Comparison of ENCODE assay signal across 10 cellular contexts in the genomic region with DNA sequence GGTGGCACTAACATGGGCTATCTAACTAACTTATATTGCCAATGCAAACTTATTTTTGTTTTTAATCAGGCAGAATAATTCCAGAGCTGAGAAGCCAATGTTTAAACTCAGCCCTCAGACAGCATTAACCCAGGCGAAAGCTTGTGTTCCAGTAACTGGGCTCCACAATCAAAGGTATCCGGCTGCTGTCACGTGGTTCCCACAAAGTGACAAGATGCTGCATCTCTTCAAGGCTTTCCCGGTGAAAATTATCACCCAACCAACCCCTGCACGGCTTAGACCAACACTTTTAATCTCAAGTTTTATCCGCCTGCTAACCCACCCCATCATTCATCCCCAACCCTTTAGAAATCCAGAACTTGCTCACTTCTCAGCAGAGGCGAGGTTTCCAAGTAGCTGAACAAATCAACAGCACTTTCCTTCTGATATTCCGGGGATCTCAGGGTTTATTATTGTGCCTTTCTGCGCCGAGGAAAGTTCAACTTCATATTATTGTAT. TPM values are rescaled to one million over a fixed set of nuclear protein-coding genes. Genes with fewer than 3 reads are reported as not detected.
DNase-seq lines count a peak whose midpoint lies in the region; ATAC-seq and TF ChIP-seq lines count a peak whose summit lies in the region.
"Had no signal": no experiment of that assay in that cellular context is flagged by ENCODE, and none has a peak within 500 bp of the region (broad histone marks: within the 10 kb centered on the region; RNA-seq: fewer than 3 reads in every experiment).

No MANE protein-coding gene starts in this region.

- intact Hi-C loops in A673 (cut with micrococcal nuclease; ENCODE audit: unreplicated experiment) = no loop called here

- H3K9me3 ChIP-seq in A673 (ENCODE audit: low read depth, low read length, poor library complexity, severe bottlenecking) (no peaks in the 10 kb centered on the region), iPS DF 6.9 (ENCODE audit: control insufficient read depth, insufficient read depth, low read length) (no peaks in the 10 kb centered on the region)

- peak overlapping the region; percentile 81 for H3K27ac Mint-ChIP-seq in T-helper 1 cell treated with Interleukin-12 subunit alpha and Interleukin-12 subunit beta and Interleukin-4 antibody, amounts not matched to agents 30 μg/mL and 1 μg/mL, for 36 hours

- peaks cover 27% of the 10 kb centered on the region for H3K4me1 ChIP-seq in A673 (ENCODE audit: insufficient read depth, low read length, poor library complexity, severe bottlenecking)
- peaks cover 3% of the 10 kb centered on the region; the same call in 1 of the 2 replicates for H3K4me1 ChIP-seq in iPS DF 6.9 (ENCODE audit: control insufficient read depth, insufficient read depth, low read length)

- H3K36me3 Mint-ChIP-seq in T-helper 1 cell treated with Interleukin-12 subunit alpha and Interleukin-12 subunit beta and Interleukin-4 antibody, amounts not matched to agents 30 μg/mL and 1 μg/mL, for 36 hours (ENCODE audit: low read depth) = peaks cover 15% of the 10 kb centered on the region

- peak overlapping the region; percentile 91 for H3K4me3 Mint-ChIP-seq in T-helper 1 cell treated with Interleukin-12 subunit alpha and Interleukin-12 subunit beta and Interleukin-4 antibody, amounts not matched to agents 30 μg/mL and 1 μg/mL, for 36 hours

- peak overlapping the region; percentile 84 for H3K27ac ChIP-seq in A673 (ENCODE audit: low read depth, low read length, poor library complexity, severe bottlenecking)
- H3K27ac ChIP-seq in iPS DF 6.9 (ENCODE audit: low read length) = no peak overlapping the region

- no peaks in the 10 kb centered on the region for H3K9me3 Mint-ChIP-seq in T-helper 1 cell treated with Interleukin-12 subunit alpha and Interleukin-12 subunit beta and Interleukin-4 antibody, amounts not matched to agents 30 μg/mL and 1 μg/mL, for 36 hours

- POLR2A ChIA-PET in A673 (lab: Charles Lee; ENCODE audit: low non-redundant PET) = interaction anchor here (0.7 kb wide), 1 partner anchor 848 kb away, joined by 3 read pairs; no protein-coding TSS in a partner anchor

- WGBS in iPS DF 6.9 (ENCODE audit: insufficient coverage, insufficient read length) = no CpG with 5 or more reads among the region's 10 CpGs

- H3K4me1 Mint-ChIP-seq in T-helper 1 cell treated with Interleukin-12 subunit alpha and Interleukin-12 subunit beta and Interleukin-4 antibody, amounts not matched to agents 30 μg/mL and 1 μg/mL, for 36 hours (ENCODE audit: low read depth) = peaks cover 30% of the 10 kb centered on the region

- CTCF ChIA-PET in A673 (lab: Charles Lee) = interaction anchor here (1.3 kb wide), 1 partner anchor 34 kb away, joined by 3 read pairs; no protein-coding TSS in a partner anchor

- DNase-seq in A673 (ENCODE audit: low spot score) (peak; percentile 69), Daoy (ENCODE audit: low read depth) (peak; percentile 50), iPS DF 6.9 (ENCODE audit: low read depth, low spot score) (no peak), GM20000 (ENCODE audit: low spot score) (no peak), SKM-1 (lab: John Stamatoyannopoulos, UW; ENCODE audit: unreplicated experiment) (no peak), 8988T (no peak)

- H3K27me3 ChIP-seq in A673 (replicated peaks; ENCODE audit: insufficient read depth, low read depth, low read length, poor library complexity) (no peaks in the 10 kb centered on the region), iPS DF 6.9 (ENCODE audit: control insufficient read depth, insufficient read depth, low read length) (0 out of 2 replicates have a peak, but pooled peaks cover 1% of the 10 kb centered on the region)

- TF ChIP-seq CTCF in A673 (conservative IDR thresholded peaks at IDR 0.05; ENCODE audit: low read depth, low read length) (no peak), GM20000 (IDR thresholded peaks at IDR 0.05; ENCODE audit: extremely low read depth, missing control alignments) (no peak)

- H3K27me3 Mint-ChIP-seq in T-helper 1 cell treated with Interleukin-12 subunit alpha and Interleukin-12 subunit beta and Interleukin-4 antibody, amounts not matched to agents 30 μg/mL and 1 μg/mL, for 36 hours (ENCODE audit: low read depth) = peaks cover 34% of the 10 kb centered on the region

- BruUV-seq in A673 (replicated peaks; lab: Mats Ljungman, UMichigan) = no TSS peak

- H3K36me3 ChIP-seq in A673 (ENCODE audit: insufficient read depth, low read length, poor library complexity, severe bottlenecking) = peaks cover 2% of the 10 kb centered on the region
- H3K36me3 ChIP-seq in iPS DF 6.9 (ENCODE audit: control insufficient read depth, insufficient read depth, low read length) = no peaks in the 10 kb centered on the region

- H3K4me3 ChIP-seq in A673 (ENCODE audit: low read depth, low read length, poor library complexity, severe bottlenecking) = peak overlapping the region; percentile 73
- peak overlapping the region; percentile 73; the same call in 1 of the 2 replicates for H3K4me3 ChIP-seq in iPS DF 6.9 (ENCODE audit: low read length)

- ATAC-seq in GM19467 (IDR thresholded peaks at IDR 0.05; ENCODE audit: unreplicated experiment) = no peak

RNA-seq across cellular contexts. Expression of a gene that starts 58.7 kb away (rescaled TPM):
- total RNA-seq in A673 (2021) = 0.64 and 1.1 TPM in 2 replicates
- 0.39 and 0.69 TPM in 2 replicates for total RNA-seq in Daoy (2014; rRNA removed; shearing (Covaris generic))
- total RNA-seq: bronchial epithelial cell, SK-MEL-5 had no signal

RNA-seq across cellular contexts. Expression of a gene that starts 59.1 kb away (rescaled TPM):
- total RNA-seq in A673 (2021) = 27.7 and 34.7 TPM in 2 replicates
- 1.9 and 5.9 TPM in 2 replicates for total RNA-seq in Daoy (2014; rRNA removed; shearing (Covaris generic))
- total RNA-seq: bronchial epithelial cell had no signal

Comparison
In these comparisons a context has a peak if more than half of its experiments do, and no peak if none do; other contexts are left out.
1. DNase-seq: peak in A673 (single experiment) and Daoy (single experiment); none in iPS DF 6.9 (single experiment), GM20000 (single experiment), SKM-1 (single experiment) and 8988T (single experiment).